In the genomic region with DNA sequence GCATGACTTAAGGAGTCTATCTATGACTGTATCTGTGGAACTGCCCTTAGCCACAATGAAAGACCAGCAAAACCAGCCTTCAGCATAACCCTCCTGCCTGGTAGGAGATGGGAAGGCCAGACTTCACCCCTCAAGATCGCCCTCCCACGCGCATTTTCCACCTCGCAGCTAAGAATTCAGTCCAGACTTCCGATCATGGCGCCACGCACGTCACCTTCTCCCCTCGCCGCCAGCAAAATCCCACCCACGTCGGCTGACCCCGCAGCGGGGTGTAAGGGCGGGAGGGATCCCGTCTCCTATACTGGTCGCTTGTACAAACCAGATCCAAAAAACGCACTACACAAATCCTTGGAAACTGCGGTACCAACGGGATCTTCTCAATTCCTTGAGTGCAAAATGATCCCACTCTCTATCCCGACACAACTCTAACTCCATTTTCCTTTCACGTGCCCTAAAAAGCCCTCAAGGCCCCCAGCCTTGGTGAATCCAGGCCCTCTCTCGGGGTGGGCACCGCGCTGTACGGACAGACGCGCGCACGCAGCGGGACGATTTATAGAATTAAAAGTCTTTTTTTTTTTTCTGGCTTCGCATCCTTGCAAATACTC, we compare ENCODE assay signal across 1 cellular context.
TF ChIP-seq lines count a peak whose summit lies in the region.

No MANE protein-coding gene starts in this region.

TF ChIP-seq in HEK293, 187 proteins besides CTCF, POLR2A, EP300 and RAD21 (continued from another document and continues in another):
- TF ChIP-seq, protein P1, sequence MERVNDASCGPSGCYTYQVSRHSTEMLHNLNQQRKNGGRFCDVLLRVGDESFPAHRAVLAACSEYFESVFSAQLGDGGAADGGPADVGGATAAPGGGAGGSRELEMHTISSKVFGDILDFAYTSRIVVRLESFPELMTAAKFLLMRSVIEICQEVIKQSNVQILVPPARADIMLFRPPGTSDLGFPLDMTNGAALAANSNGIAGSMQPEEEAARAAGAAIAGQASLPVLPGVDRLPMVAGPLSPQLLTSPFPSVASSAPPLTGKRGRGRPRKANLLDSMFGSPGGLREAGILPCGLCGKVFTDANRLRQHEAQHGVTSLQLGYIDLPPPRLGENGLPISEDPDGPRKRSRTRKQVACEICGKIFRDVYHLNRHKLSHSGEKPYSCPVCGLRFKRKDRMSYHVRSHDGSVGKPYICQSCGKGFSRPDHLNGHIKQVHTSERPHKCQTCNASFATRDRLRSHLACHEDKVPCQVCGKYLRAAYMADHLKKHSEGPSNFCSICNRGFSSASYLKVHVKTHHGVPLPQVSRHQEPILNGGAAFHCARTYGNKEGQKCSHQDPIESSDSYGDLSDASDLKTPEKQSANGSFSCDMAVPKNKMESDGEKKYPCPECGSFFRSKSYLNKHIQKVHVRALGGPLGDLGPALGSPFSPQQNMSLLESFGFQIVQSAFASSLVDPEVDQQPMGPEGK (tag by site-specific recombination; IDR thresholded peaks at IDR 0.05), result peak; percentile 40
- TF ChIP-seq, protein P2, sequence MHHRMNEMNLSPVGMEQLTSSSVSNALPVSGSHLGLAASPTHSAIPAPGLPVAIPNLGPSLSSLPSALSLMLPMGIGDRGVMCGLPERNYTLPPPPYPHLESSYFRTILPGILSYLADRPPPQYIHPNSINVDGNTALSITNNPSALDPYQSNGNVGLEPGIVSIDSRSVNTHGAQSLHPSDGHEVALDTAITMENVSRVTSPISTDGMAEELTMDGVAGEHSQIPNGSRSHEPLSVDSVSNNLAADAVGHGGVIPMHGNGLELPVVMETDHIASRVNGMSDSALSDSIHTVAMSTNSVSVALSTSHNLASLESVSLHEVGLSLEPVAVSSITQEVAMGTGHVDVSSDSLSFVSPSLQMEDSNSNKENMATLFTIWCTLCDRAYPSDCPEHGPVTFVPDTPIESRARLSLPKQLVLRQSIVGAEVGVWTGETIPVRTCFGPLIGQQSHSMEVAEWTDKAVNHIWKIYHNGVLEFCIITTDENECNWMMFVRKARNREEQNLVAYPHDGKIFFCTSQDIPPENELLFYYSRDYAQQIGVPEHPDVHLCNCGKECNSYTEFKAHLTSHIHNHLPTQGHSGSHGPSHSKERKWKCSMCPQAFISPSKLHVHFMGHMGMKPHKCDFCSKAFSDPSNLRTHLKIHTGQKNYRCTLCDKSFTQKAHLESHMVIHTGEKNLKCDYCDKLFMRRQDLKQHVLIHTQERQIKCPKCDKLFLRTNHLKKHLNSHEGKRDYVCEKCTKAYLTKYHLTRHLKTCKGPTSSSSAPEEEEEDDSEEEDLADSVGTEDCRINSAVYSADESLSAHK (tag by site-specific recombination; IDR thresholded peaks at IDR 0.05), result no peak
- TF ChIP-seq MEIS1 (CRISPR knock-in tag; IDR thresholded peaks at IDR 0.05; ENCODE audit: borderline replicate concordance) (no peak), ZNF654 (tag by site-specific recombination; IDR thresholded peaks at IDR 0.05; ENCODE audit: low read depth) (no peak), ZNF626 (tag by site-specific recombination; IDR thresholded peaks at IDR 0.05) (no peak), ZNF623 (tag by site-specific recombination; IDR thresholded peaks at IDR 0.05) (no peak), ZNF423 (tag by site-specific recombination; IDR thresholded peaks at IDR 0.05) (no peak), ZBTB8A (tag by site-specific recombination; IDR thresholded peaks at IDR 0.05) (no peak), ZNF571 (tag by site-specific recombination; IDR thresholded peaks at IDR 0.05) (no peak), HOXC10 (CRISPR knock-in tag; IDR thresholded peaks at IDR 0.05) (no peak), ZNF544 (tag by site-specific recombination; IDR thresholded peaks at IDR 0.05) (no peak), KLF7 (tag by site-specific recombination; IDR thresholded peaks at IDR 0.05; ENCODE audit: borderline replicate concordance) (no peak), ZNF174 (tag by site-specific recombination; IDR thresholded peaks at IDR 0.05) (no peak), ZNF404 (tag by site-specific recombination; IDR thresholded peaks at IDR 0.05) (no peak), ZSCAN16 (tag by site-specific recombination; IDR thresholded peaks at IDR 0.05) (no peak), KLF10 (tag by site-specific recombination; IDR thresholded peaks at IDR 0.05) (no peak), ZNF585B (tag by site-specific recombination; IDR thresholded peaks at IDR 0.05) (no peak), ZNF426 (tag by site-specific recombination; IDR thresholded peaks at IDR 0.05) (no peak), ZNF366 (tag by site-specific recombination; conservative IDR thresholded peaks at IDR 0.05) (peak; percentile 15; the same call in 1 of the 2 replicates), ZNF629 (tag by site-specific recombination; IDR thresholded peaks at IDR 0.05) (no peak), KLF9 (tag by site-specific recombination; IDR thresholded peaks at IDR 0.05; ENCODE audit: low read depth) (no peak), ZNF530 (tag by site-specific recombination; IDR thresholded peaks at IDR 0.05; ENCODE audit: low read depth) (no peak), ZNF169 (tag by site-specific recombination; IDR thresholded peaks at IDR 0.05) (no peak), YY1 (tag by site-specific recombination; IDR thresholded peaks at IDR 0.05) (0 out of 2 replicates have a peak, but pooled peaks have one; percentile 34), ZNF529 (tag by site-specific recombination; IDR thresholded peaks at IDR 0.05; ENCODE audit: insufficient replicate concordance) (no peak), ZBTB48 (tag by site-specific recombination; IDR thresholded peaks at IDR 0.05) (no peak), ZNF350 (tag by site-specific recombination; IDR thresholded peaks at IDR 0.05) (no peak), ZNF37A (tag by site-specific recombination; IDR thresholded peaks at IDR 0.05) (no peak), MZF1 (tag by site-specific recombination; IDR thresholded peaks at IDR 0.05; ENCODE audit: borderline replicate concordance) (no peak), ZNF555 (tag by site-specific recombination; conservative IDR thresholded peaks at IDR 0.05) (no peak), ZNF707 (tag by site-specific recombination; IDR thresholded peaks at IDR 0.05) (no peak), ZBTB7A (tag by site-specific recombination; IDR thresholded peaks at IDR 0.05; ENCODE audit: low read depth) (no peak), ZFP37 (tag by site-specific recombination; IDR thresholded peaks at IDR 0.05) (no peak), ZNF274 (IDR thresholded peaks at IDR 0.05; ENCODE audit: low read length) (no peak), ZNF274 (tag by site-specific recombination; IDR thresholded peaks at IDR 0.05; ENCODE audit: borderline replicate concordance) (no peak), ZNF596 (tag by site-specific recombination; IDR thresholded peaks at IDR 0.05) (no peak), ZIC2 (tag by site-specific recombination; IDR thresholded peaks at IDR 0.05) (0 out of 2 replicates have a peak, but pooled peaks have one; percentile 48), ZNF10 (tag by site-specific recombination; IDR thresholded peaks at IDR 0.05) (no peak), ZNF664 (tag by site-specific recombination; IDR thresholded peaks at IDR 0.05) (no peak), KLF1 (tag by site-specific recombination; IDR thresholded peaks at IDR 0.05) (no peak)
- TF ChIP-seq, protein P3, sequence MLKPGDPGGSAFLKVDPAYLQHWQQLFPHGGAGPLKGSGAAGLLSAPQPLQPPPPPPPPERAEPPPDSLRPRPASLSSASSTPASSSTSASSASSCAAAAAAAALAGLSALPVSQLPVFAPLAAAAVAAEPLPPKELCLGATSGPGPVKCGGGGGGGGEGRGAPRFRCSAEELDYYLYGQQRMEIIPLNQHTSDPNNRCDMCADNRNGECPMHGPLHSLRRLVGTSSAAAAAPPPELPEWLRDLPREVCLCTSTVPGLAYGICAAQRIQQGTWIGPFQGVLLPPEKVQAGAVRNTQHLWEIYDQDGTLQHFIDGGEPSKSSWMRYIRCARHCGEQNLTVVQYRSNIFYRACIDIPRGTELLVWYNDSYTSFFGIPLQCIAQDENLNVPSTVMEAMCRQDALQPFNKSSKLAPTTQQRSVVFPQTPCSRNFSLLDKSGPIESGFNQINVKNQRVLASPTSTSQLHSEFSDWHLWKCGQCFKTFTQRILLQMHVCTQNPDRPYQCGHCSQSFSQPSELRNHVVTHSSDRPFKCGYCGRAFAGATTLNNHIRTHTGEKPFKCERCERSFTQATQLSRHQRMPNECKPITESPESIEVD (tag by site-specific recombination; IDR thresholded peaks at IDR 0.05), result no peak
- TF ChIP-seq, protein P4, sequence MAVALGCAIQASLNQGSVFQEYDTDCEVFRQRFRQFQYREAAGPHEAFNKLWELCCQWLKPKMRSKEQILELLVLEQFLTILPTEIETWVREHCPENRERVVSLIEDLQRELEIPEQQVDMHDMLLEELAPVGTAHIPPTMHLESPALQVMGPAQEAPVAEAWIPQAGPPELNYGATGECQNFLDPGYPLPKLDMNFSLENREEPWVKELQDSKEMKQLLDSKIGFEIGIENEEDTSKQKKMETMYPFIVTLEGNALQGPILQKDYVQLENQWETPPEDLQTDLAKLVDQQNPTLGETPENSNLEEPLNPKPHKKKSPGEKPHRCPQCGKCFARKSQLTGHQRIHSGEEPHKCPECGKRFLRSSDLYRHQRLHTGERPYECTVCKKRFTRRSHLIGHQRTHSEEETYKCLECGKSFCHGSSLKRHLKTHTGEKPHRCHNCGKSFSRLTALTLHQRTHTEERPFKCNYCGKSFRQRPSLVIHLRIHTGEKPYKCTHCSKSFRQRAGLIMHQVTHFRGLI (tag by site-specific recombination; IDR thresholded peaks at IDR 0.05), result no peak
- TF ChIP-seq, protein P5, sequence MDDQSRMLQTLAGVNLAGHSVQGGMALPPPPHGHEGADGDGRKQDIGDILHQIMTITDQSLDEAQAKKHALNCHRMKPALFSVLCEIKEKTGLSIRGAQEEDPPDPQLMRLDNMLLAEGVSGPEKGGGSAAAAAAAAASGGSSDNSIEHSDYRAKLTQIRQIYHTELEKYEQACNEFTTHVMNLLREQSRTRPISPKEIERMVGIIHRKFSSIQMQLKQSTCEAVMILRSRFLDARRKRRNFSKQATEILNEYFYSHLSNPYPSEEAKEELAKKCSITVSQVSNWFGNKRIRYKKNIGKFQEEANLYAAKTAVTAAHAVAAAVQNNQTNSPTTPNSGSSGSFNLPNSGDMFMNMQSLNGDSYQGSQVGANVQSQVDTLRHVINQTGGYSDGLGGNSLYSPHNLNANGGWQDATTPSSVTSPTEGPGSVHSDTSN (CRISPR knock-in tag; IDR thresholded peaks at IDR 0.05), result no peak
- TF ChIP-seq, protein P6, sequence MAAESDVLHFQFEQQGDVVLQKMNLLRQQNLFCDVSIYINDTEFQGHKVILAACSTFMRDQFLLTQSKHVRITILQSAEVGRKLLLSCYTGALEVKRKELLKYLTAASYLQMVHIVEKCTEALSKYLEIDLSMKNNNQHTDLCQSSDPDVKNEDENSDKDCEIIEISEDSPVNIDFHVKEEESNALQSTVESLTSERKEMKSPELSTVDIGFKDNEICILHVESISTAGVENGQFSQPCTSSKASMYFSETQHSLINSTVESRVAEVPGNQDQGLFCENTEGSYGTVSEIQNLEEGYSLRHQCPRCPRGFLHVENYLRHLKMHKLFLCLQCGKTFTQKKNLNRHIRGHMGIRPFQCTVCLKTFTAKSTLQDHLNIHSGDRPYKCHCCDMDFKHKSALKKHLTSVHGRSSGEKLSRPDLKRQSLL (tag by site-specific recombination; IDR thresholded peaks at IDR 0.05), result no peak
- TF ChIP-seq, protein P7, sequence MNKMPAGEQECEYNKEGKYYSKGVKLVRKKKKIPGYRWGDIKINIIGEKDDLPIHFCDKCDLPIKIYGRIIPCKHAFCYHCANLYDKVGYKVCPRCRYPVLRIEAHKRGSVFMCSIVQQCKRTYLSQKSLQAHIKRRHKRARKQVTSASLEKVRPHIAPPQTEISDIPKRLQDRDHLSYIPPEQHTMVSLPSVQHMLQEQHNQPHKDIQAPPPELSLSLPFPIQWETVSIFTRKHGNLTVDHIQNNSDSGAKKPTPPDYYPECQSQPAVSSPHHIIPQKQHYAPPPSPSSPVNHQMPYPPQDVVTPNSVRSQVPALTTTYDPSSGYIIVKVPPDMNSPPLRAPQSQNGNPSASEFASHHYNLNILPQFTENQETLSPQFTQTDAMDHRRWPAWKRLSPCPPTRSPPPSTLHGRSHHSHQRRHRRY (tag by site-specific recombination; IDR thresholded peaks at IDR 0.05), result no peak
- TF ChIP-seq, protein P8, sequence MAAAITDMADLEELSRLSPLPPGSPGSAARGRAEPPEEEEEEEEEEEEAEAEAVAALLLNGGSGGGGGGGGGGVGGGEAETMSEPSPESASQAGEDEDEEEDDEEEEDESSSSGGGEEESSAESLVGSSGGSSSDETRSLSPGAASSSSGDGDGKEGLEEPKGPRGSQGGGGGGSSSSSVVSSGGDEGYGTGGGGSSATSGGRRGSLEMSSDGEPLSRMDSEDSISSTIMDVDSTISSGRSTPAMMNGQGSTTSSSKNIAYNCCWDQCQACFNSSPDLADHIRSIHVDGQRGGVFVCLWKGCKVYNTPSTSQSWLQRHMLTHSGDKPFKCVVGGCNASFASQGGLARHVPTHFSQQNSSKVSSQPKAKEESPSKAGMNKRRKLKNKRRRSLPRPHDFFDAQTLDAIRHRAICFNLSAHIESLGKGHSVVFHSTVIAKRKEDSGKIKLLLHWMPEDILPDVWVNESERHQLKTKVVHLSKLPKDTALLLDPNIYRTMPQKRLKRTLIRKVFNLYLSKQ (tag by site-specific recombination; IDR thresholded peaks at IDR 0.05; ENCODE audit: borderline replicate concordance), result no peak
- TF ChIP-seq, protein P9, sequence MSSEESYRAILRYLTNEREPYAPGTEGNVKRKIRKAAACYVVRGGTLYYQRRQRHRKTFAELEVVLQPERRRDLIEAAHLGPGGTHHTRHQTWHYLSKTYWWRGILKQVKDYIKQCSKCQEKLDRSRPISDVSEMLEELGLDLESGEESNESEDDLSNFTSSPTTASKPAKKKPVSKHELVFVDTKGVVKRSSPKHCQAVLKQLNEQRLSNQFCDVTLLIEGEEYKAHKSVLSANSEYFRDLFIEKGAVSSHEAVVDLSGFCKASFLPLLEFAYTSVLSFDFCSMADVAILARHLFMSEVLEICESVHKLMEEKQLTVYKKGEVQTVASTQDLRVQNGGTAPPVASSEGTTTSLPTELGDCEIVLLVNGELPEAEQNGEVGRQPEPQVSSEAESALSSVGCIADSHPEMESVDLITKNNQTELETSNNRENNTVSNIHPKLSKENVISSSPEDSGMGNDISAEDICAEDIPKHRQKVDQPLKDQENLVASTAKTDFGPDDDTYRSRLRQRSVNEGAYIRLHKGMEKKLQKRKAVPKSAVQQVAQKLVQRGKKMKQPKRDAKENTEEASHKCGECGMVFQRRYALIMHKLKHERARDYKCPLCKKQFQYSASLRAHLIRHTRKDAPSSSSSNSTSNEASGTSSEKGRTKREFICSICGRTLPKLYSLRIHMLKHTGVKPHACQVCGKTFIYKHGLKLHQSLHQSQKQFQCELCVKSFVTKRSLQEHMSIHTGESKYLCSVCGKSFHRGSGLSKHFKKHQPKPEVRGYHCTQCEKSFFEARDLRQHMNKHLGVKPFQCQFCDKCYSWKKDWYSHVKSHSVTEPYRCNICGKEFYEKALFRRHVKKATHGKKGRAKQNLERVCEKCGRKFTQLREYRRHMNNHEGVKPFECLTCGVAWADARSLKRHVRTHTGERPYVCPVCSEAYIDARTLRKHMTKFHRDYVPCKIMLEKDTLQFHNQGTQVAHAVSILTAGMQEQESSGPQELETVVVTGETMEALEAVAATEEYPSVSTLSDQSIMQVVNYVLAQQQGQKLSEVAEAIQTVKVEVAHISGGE (tag by site-specific recombination; conservative IDR thresholded peaks at IDR 0.05; ENCODE audit: low read depth), result peak; percentile 3; the same call in 1 of the 2 replicates
- TF ChIP-seq, protein P10, sequence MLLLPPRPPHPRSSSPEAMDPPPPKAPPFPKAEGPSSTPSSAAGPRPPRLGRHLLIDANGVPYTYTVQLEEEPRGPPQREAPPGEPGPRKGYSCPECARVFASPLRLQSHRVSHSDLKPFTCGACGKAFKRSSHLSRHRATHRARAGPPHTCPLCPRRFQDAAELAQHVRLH (tag by site-specific recombination; IDR thresholded peaks at IDR 0.05), result no peak
